23 cellular contexts compared by ENCODE assay signal in genomic region chr4:56259595-56259994, GRCh38.
"Had no signal": no experiment of that assay in that cellular context is flagged by ENCODE, and none has a peak within 500 bp of the region (broad histone marks: within the 10 kb centered on the region; RNA-seq: fewer than 3 reads in every experiment).

No MANE protein-coding gene starts in this region.

- H3K27ac ChIP-seq: heart left ventricle, left ventricle myocardium inferior, lower lobe of right lung, neutrophil, psoas muscle, spleen, tibial nerve, upper lobe of right lung had no signal

- H3K4me3 ChIP-seq: heart left ventricle, left ventricle myocardium inferior, lower lobe of right lung, psoas muscle, spleen, tibial nerve, upper lobe of right lung had no signal

- DNase-seq: cerebellar nuclear complex; effector memory CD8-positive, alpha-beta T cell; foreskin melanocyte; heart left ventricle; hypothalamus; left ventricle myocardium inferior; lower lobe of right lung; midbrain; psoas muscle; spleen; stimulated activated CD4-positive, alpha-beta T cell treated with anti-CD3 and anti-CD28 coated beads, Interleukin-15, amount 100 ng/mL, for 24 hours; stimulated activated CD4-positive, alpha-beta T cell treated with anti-CD3 and anti-CD28 coated beads, Interleukin-1b, Interleukin-23, amount 100 ng/mL, for 48 hours; stimulated activated CD4-positive, alpha-beta T cell treated with anti-CD3 and anti-CD28 coated beads, Interleukin-4, amount 100 ng/mL, for 24 hours; upper lobe of right lung had no signal

- H3K4me3 Mint-ChIP-seq: dendritic cell treated with granulocyte-macrophage colony-stimulating factor and Interleukin-4, amounts not matched to agents 40 ng/mL and 50 ng/mL, for 4 days; effector memory CD8-positive, alpha-beta T cell; memory B cell; natural killer cell treated with Interleukin-12 subunit alpha and Interleukin-12 subunit beta and Interleukin-15 and Interleukin-18, amount 100 ng/mL, for 72 hours; stimulated activated memory B cell treated with anti-CD40 and anti-IgM and Interleukin-4, amounts not matched to agents 10 μg/mL and 1 μg/mL and 100 μg/mL, for 72 hours; stimulated activated naive CD8-positive, alpha-beta T cell treated with anti-CD3 and anti-CD28 coated beads, Interleukin-15, Interleukin-2, amounts not matched to agents 100 ng/mL and 50 ng/mL, for 24 hours had no signal

- H3K36me3 ChIP-seq: heart left ventricle, left ventricle myocardium inferior, lower lobe of right lung, neutrophil, spleen, tibial nerve, upper lobe of right lung had no signal

- H3K27me3 Mint-ChIP-seq: dendritic cell treated with granulocyte-macrophage colony-stimulating factor and Interleukin-4, amounts not matched to agents 40 ng/mL and 50 ng/mL, for 4 days; memory B cell; stimulated activated memory B cell treated with anti-CD40 and anti-IgM and Interleukin-4, amounts not matched to agents 10 μg/mL and 1 μg/mL and 100 μg/mL, for 72 hours had no signal

- FAIRE-seq: colon, keratinocyte had no signal

- H3K27me3 ChIP-seq: neutrophil, spleen, tibial nerve, upper lobe of right lung had no signal

- H3K4me1 ChIP-seq: heart left ventricle, left ventricle myocardium inferior, lower lobe of right lung, psoas muscle, spleen, tibial nerve, upper lobe of right lung had no signal

- H3K9me3 ChIP-seq: left ventricle myocardium inferior, lower lobe of right lung, neutrophil, psoas muscle, tibial nerve, upper lobe of right lung had no signal

- H3K27ac Mint-ChIP-seq: dendritic cell treated with granulocyte-macrophage colony-stimulating factor and Interleukin-4, amounts not matched to agents 40 ng/mL and 50 ng/mL, for 4 days; effector memory CD8-positive, alpha-beta T cell; memory B cell; natural killer cell treated with Interleukin-12 subunit alpha and Interleukin-12 subunit beta and Interleukin-15 and Interleukin-18, amount 100 ng/mL, for 72 hours; stimulated activated memory B cell treated with anti-CD40 and anti-IgM and Interleukin-4, amounts not matched to agents 10 μg/mL and 1 μg/mL and 100 μg/mL, for 72 hours; stimulated activated naive CD8-positive, alpha-beta T cell treated with anti-CD3 and anti-CD28 coated beads, Interleukin-15, Interleukin-2, amounts not matched to agents 100 ng/mL and 50 ng/mL, for 24 hours had no signal
